Comparison of ENCODE assay signal across 2 cellular contexts in the genomic region with DNA sequence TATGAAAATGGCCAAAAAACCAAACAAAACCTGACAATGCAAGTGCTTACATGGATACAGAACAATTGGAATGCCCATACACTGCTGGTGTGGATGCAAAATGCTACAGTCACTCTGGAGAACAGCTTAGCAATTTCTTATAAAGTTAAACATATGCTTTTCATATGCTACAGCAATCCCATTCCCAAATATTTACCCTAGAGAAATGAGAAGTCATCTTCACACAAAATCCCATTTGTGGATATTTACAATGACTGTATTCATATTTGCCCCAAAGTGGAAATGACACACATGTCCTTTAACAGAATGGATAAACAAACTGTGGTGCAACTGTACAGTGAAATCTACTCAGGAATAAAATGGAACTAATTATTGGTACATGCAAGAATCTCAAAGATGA.
TF ChIP-seq lines count a peak whose summit lies in the region.

No MANE protein-coding gene starts in this region.

TF ChIP-seq in HepG2, 621 proteins besides CTCF, POLR2A, EP300 and RAD21 (continues in another document):
- no peak for TF ChIP-seq ZSCAN21 (CRISPR knock-in tag; IDR thresholded peaks at IDR 0.05; ENCODE audit: borderline replicate concordance)
- TF ChIP-seq, protein P1, sequence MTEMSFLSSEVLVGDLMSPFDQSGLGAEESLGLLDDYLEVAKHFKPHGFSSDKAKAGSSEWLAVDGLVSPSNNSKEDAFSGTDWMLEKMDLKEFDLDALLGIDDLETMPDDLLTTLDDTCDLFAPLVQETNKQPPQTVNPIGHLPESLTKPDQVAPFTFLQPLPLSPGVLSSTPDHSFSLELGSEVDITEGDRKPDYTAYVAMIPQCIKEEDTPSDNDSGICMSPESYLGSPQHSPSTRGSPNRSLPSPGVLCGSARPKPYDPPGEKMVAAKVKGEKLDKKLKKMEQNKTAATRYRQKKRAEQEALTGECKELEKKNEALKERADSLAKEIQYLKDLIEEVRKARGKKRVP (CRISPR knock-in tag; IDR thresholded peaks at IDR 0.05): peak in 1 of 2 experiments; percentile 17; a peak in 1 of 4 replicates
- TF ChIP-seq ZMAT3 (CRISPR knock-in tag; conservative IDR thresholded peaks at IDR 0.05): no peak
- no peak for TF ChIP-seq ZNF264 (CRISPR knock-in tag; IDR thresholded peaks at IDR 0.05)
- TF ChIP-seq RFX5 (IDR thresholded peaks at IDR 0.05; ENCODE audit: low read depth, low read length): no peak
- TF ChIP-seq ZFP37 (CRISPR knock-in tag; IDR thresholded peaks at IDR 0.05; ENCODE audit: borderline replicate concordance): no peak
- TF ChIP-seq, protein P2, sequence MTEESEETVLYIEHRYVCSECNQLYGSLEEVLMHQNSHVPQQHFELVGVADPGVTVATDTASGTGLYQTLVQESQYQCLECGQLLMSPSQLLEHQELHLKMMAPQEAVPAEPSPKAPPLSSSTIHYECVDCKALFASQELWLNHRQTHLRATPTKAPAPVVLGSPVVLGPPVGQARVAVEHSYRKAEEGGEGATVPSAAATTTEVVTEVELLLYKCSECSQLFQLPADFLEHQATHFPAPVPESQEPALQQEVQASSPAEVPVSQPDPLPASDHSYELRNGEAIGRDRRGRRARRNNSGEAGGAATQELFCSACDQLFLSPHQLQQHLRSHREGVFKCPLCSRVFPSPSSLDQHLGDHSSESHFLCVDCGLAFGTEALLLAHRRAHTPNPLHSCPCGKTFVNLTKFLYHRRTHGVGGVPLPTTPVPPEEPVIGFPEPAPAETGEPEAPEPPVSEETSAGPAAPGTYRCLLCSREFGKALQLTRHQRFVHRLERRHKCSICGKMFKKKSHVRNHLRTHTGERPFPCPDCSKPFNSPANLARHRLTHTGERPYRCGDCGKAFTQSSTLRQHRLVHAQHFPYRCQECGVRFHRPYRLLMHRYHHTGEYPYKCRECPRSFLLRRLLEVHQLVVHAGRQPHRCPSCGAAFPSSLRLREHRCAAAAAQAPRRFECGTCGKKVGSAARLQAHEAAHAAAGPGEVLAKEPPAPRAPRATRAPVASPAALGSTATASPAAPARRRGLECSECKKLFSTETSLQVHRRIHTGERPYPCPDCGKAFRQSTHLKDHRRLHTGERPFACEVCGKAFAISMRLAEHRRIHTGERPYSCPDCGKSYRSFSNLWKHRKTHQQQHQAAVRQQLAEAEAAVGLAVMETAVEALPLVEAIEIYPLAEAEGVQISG (CRISPR knock-in tag; IDR thresholded peaks at IDR 0.05): no peak
- 0 out of 2 replicates have a peak, but pooled peaks have one; percentile 14 for TF ChIP-seq TBX3 (IDR thresholded peaks at IDR 0.05; ENCODE audit: borderline replicate concordance)
- no peak for TF ChIP-seq ZNF678 (CRISPR knock-in tag; IDR thresholded peaks at IDR 0.05)
- no peak for TF ChIP-seq LCORL (IDR thresholded peaks at IDR 0.05)
- no peak for TF ChIP-seq LCORL (CRISPR knock-in tag; IDR thresholded peaks at IDR 0.05)
- no peak for TF ChIP-seq SRSF4 (IDR thresholded peaks at IDR 0.05; ENCODE audit: low read depth, low read length, poor library complexity, severe bottlenecking)
- no peak for TF ChIP-seq JDP2 (CRISPR knock-in tag; IDR thresholded peaks at IDR 0.05; ENCODE audit: borderline replicate concordance)
- TF ChIP-seq ZNF335 (CRISPR knock-in tag; IDR thresholded peaks at IDR 0.05): no peak
- TF ChIP-seq, protein P3, sequence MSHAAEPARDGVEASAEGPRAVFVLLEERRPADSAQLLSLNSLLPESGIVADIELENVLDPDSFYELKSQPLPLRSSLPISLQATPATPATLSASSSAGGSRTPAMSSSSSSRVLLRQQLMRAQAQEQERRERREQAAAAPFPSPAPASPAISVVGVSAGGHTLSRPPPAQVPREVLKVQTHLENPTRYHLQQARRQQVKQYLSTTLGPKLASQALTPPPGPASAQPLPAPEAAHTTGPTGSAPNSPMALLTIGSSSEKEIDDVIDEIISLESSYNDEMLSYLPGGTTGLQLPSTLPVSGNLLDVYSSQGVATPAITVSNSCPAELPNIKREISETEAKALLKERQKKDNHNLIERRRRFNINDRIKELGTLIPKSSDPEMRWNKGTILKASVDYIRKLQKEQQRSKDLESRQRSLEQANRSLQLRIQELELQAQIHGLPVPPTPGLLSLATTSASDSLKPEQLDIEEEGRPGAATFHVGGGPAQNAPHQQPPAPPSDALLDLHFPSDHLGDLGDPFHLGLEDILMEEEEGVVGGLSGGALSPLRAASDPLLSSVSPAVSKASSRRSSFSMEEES (CRISPR knock-in tag; IDR thresholded peaks at IDR 0.05): no peak
- TF ChIP-seq ZNF780A (CRISPR knock-in tag; IDR thresholded peaks at IDR 0.05): no peak
- no peak for TF ChIP-seq THYN1 (CRISPR knock-in tag; IDR thresholded peaks at IDR 0.05; ENCODE audit: borderline replicate concordance, low read depth)
- TF ChIP-seq CBFB (CRISPR knock-in tag; IDR thresholded peaks at IDR 0.05): no peak
- TF ChIP-seq ZNF253 (CRISPR knock-in tag; IDR thresholded peaks at IDR 0.05; ENCODE audit: borderline replicate concordance): no peak
- TF ChIP-seq, protein P4, sequence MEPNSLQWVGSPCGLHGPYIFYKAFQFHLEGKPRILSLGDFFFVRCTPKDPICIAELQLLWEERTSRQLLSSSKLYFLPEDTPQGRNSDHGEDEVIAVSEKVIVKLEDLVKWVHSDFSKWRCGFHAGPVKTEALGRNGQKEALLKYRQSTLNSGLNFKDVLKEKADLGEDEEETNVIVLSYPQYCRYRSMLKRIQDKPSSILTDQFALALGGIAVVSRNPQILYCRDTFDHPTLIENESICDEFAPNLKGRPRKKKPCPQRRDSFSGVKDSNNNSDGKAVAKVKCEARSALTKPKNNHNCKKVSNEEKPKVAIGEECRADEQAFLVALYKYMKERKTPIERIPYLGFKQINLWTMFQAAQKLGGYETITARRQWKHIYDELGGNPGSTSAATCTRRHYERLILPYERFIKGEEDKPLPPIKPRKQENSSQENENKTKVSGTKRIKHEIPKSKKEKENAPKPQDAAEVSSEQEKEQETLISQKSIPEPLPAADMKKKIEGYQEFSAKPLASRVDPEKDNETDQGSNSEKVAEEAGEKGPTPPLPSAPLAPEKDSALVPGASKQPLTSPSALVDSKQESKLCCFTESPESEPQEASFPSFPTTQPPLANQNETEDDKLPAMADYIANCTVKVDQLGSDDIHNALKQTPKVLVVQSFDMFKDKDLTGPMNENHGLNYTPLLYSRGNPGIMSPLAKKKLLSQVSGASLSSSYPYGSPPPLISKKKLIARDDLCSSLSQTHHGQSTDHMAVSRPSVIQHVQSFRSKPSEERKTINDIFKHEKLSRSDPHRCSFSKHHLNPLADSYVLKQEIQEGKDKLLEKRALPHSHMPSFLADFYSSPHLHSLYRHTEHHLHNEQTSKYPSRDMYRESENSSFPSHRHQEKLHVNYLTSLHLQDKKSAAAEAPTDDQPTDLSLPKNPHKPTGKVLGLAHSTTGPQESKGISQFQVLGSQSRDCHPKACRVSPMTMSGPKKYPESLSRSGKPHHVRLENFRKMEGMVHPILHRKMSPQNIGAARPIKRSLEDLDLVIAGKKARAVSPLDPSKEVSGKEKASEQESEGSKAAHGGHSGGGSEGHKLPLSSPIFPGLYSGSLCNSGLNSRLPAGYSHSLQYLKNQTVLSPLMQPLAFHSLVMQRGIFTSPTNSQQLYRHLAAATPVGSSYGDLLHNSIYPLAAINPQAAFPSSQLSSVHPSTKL (CRISPR knock-in tag; IDR thresholded peaks at IDR 0.05): peak; percentile 32; the same call in 1 of the 2 replicates

TF ChIP-seq in IMR-90, 13 proteins besides CTCF, POLR2A, EP300 and RAD21:
- no peak for TF ChIP-seq FOS (IDR thresholded peaks at IDR 0.05; ENCODE audit: low read depth, low read length)
- TF ChIP-seq MAFK (IDR thresholded peaks at IDR 0.05; ENCODE audit: low read depth, low read length): no peak
- no peak for TF ChIP-seq RCOR1 (IDR thresholded peaks at IDR 0.05; ENCODE audit: insufficient replicate concordance, low read length)
- TF ChIP-seq MAZ (IDR thresholded peaks at IDR 0.05; ENCODE audit: borderline replicate concordance, low read depth, low read length): no peak
- no peak for TF ChIP-seq MXI1 (IDR thresholded peaks at IDR 0.05; ENCODE audit: borderline replicate concordance, low read depth, low read length)
- no peak for TF ChIP-seq BHLHE40 (IDR thresholded peaks at IDR 0.05; ENCODE audit: low read depth, low read length)
- no peak for TF ChIP-seq NFE2L2 (IDR thresholded peaks at IDR 0.05; ENCODE audit: low read depth, low read length)
- peak; percentile 81 for TF ChIP-seq CEBPB (IDR thresholded peaks at IDR 0.05; ENCODE audit: low read depth, low read length)
